12 cellular contexts compared by ENCODE assay signal in genomic region chr2:172437419-172438063, GRCh38. TPM values are rescaled to one million over a fixed set of nuclear protein-coding genes. Genes with fewer than 3 reads are reported as not detected.
A peak's percentile ranks its signal among the peaks of the same experiment; 100 is the strongest.
DNase-seq lines count a peak whose midpoint lies in the region; ATAC-seq, FAIRE-seq and TF ChIP-seq lines count a peak whose summit lies in the region.
"Had no signal": no experiment of that assay in that cellular context is flagged by ENCODE, and none has a peak within 500 bp of the region (broad histone marks: within the 10 kb centered on the region; RNA-seq: fewer than 3 reads in every experiment).

No MANE protein-coding gene starts in this region.

- no peak overlapping the region for H3K27ac Mint-ChIP-seq in activated CD4-positive, alpha-beta T cell treated with anti-CD3 and anti-CD28 coated beads for 36 hours
- H3K27ac Mint-ChIP-seq: progenitor cell of endocrine pancreas; T-helper 1 cell treated with Interleukin-12 subunit alpha and Interleukin-12 subunit beta and Interleukin-4 antibody, amounts not matched to agents 30 μg/mL and 1 μg/mL, for 36 hours; type B pancreatic cell had no signal

- no peak overlapping the region for H3K4me3 Mint-ChIP-seq in activated CD4-positive, alpha-beta T cell treated with anti-CD3 and anti-CD28 coated beads for 36 hours
- H3K4me3 Mint-ChIP-seq: T-helper 1 cell treated with Interleukin-12 subunit alpha and Interleukin-12 subunit beta and Interleukin-4 antibody, amounts not matched to agents 30 μg/mL and 1 μg/mL, for 36 hours; type B pancreatic cell had no signal

- TF ChIP-seq CTCF in brain microvascular endothelial cell (IDR thresholded peaks at IDR 0.05; ENCODE audit: low read depth, low read length, missing control alignments) (no peak), pancreas (IDR thresholded peaks at IDR 0.05) (no peak)

- H3K27me3 Mint-ChIP-seq in activated CD4-positive, alpha-beta T cell treated with anti-CD3 and anti-CD28 coated beads for 36 hours, result no peaks in the 10 kb centered on the region
- H3K27me3 Mint-ChIP-seq: progenitor cell of endocrine pancreas, type B pancreatic cell had no signal

- peaks cover 49% of the 10 kb centered on the region for H3K4me1 Mint-ChIP-seq in activated CD4-positive, alpha-beta T cell treated with anti-CD3 and anti-CD28 coated beads for 36 hours

- FAIRE-seq in small intestine (lab: Jason Lieb, UNC) (no peak), pancreas (lab: Jason Lieb, UNC) (no peak)
- FAIRE-seq: A204.1 had no signal

- in situ Hi-C loops in brain microvascular endothelial cell (cut with HindIII; ENCODE audit: low pct_ligation_motif_present, low sequenced_read_pairs), result loop anchor here (25.0 kb wide), 1 partner anchor 250 kb away; no protein-coding TSS in a partner anchor

- H3K36me3 ChIP-seq in small intestine (ENCODE audit: control insufficient read depth in 2 of 2, insufficient read depth in 2 of 2, low read length in 2 of 2) (no peaks in the 10 kb centered on the region), brain microvascular endothelial cell (replicated peaks) (no peaks in the 10 kb centered on the region), pancreas (no peaks in the 10 kb centered on the region)

- POLR2A ChIA-PET in activated CD4-positive, alpha-beta T cell treated with anti-CD3 and anti-CD28 coated beads for 36 hours (lab: Charles Lee), result interaction anchor here (0.8 to 1.2 kb wide), 3 partner anchors 10 to 24 kb away, joined by 3 read pairs; partner anchors contain the start of gene ITGA6

- H3K4me1 ChIP-seq in small intestine (ENCODE audit: control insufficient read depth in 2 of 2, insufficient read depth in 1 of 2, low read depth in 1 of 2, low read length in 1 of 2) (peaks cover 37 to 52% of the 10 kb centered on the region in 2 donors), pancreas (peaks cover 32 to 89% (median 48%) of the 10 kb centered on the region in 3 donors)

- CTCF ChIA-PET in activated CD4-positive, alpha-beta T cell treated with anti-CD3 and anti-CD28 coated beads for 36 hours (lab: Charles Lee), result interaction anchor here (0.8 to 23.1 kb wide), 5 partner anchors 8 to 259 kb away, joined by 3 to 405 read pairs (median 3); partner anchors contain the start of gene ITGA6

- H3K27ac ChIP-seq in small intestine (ENCODE audit: low read depth in 1 of 2, low read length in 1 of 2) (peak overlapping the region; percentile 63 to 80), brain microvascular endothelial cell (no peak overlapping the region), pancreas (no peak overlapping the region)

- intact Hi-C loops in activated CD4-positive, alpha-beta T cell treated with anti-CD3 and anti-CD28 coated beads for 36 hours (cut with DNase I, micrococcal nuclease), result loop anchor here (1.0 to 10.0 kb wide), 4 partner anchors 9 to 1003 kb away; partner anchors contain the start of genes DCAF17 (in 1 of the 2) and METTL8 (in 1 of the 2)
- intact Hi-C loops in pancreas (cut with DNase I), result no loop called here

- H3K27me3 ChIP-seq in small intestine (ENCODE audit: control insufficient read depth in 2 of 2, insufficient read depth in 2 of 2, low read length in 2 of 2), result no peaks in the 10 kb centered on the region
- H3K27me3 ChIP-seq in brain microvascular endothelial cell (replicated peaks), result no peaks in the 10 kb centered on the region
- no peaks in the 10 kb centered on the region for H3K27me3 ChIP-seq in pancreas

- peak; percentile 48 for ATAC-seq in activated CD4-positive, alpha-beta T cell treated with anti-CD3 and anti-CD28 coated beads for 36 hours
- ATAC-seq in HG03139 (IDR thresholded peaks at IDR 0.05; ENCODE audit: unreplicated experiment), result peak; percentile 69
- no peak for ATAC-seq in pancreas

- peaks cover 2% of the 10 kb centered on the region for H3K36me3 Mint-ChIP-seq in activated CD4-positive, alpha-beta T cell treated with anti-CD3 and anti-CD28 coated beads for 36 hours (ENCODE audit: low read depth)
- H3K36me3 Mint-ChIP-seq: type B pancreatic cell had no signal

- 34 to 47% (median 38%) methylated on average over 2 of the region's 2 CpGs for WGBS in small intestine, 3 donors
- 82 to 83% methylated on average over 2 of the region's 2 CpGs for WGBS in pancreas, 2 donors

- H3K9me3 ChIP-seq in small intestine (ENCODE audit: control insufficient read depth, low read depth), result no peaks in the 10 kb centered on the region
- H3K9me3 ChIP-seq in pancreas, result no peaks in the 10 kb centered on the region

- no peak overlapping the region for H3K4me3 ChIP-seq in small intestine (ENCODE audit: low read depth in 1 of 2, low read length in 2 of 2)
- no peak overlapping the region for H3K4me3 ChIP-seq in brain microvascular endothelial cell (ENCODE audit: low read depth, low read length)
- no peak overlapping the region for H3K4me3 ChIP-seq in pancreas

- no peaks in the 10 kb centered on the region for H3K9me3 Mint-ChIP-seq in activated CD4-positive, alpha-beta T cell treated with anti-CD3 and anti-CD28 coated beads for 36 hours (ENCODE audit: low read depth)
- H3K9me3 Mint-ChIP-seq: T-helper 1 cell treated with Interleukin-12 subunit alpha and Interleukin-12 subunit beta and Interleukin-4 antibody, amounts not matched to agents 30 μg/mL and 1 μg/mL, for 36 hours had no signal

- peak; percentile 57 for DNase-seq in activated CD4-positive, alpha-beta T cell treated with anti-CD3 and anti-CD28 coated beads for 36 hours
- DNase-seq in activated CD4-positive, alpha-beta T cell treated with anti-CD3 and anti-CD28 coated beads, Interleukin-2, amount 50 U/mL, for 4 hours, result no peak
- peak; percentile 22 to 44 for DNase-seq in activated CD4-positive, alpha-beta T cell treated with anti-CD3 and anti-CD28 coated beads, Interleukin-2, amount 50 U/mL, for 48 hours
- DNase-seq in small intestine (peak; percentile 5), NCI-H2081 (lab: John Stamatoyannopoulos, UW) (no peak), brain microvascular endothelial cell (no peak), pancreas (no peak)

RNA-seq across cellular contexts. Expression of gene ITGA6, which starts 10.2 kb away (rescaled TPM):
- total RNA-seq in activated CD4-positive, alpha-beta T cell treated with anti-CD3 and anti-CD28 coated beads for 36 hours, result 1 to 10 TPM; 7.8 to 7.9 TPM
- 10 to 100 TPM; 33.2 to 81.0 (median 37.1) TPM for polyA plus RNA-seq in small intestine
- 10 to 100 TPM; 50.7 to 92.7 (median 58.3) TPM for total RNA-seq in pancreas
- 10 to 100 TPM; 14.7 to 23.8 TPM for polyA plus RNA-seq in pancreas

Comparison
In these comparisons a context has a peak if more than half of its experiments do, and no peak if none do; other contexts are left out.
1. DNase-seq: peak in activated CD4-positive, alpha-beta T cell treated with anti-CD3 and anti-CD28 coated beads for 36 hours (single experiment), activated CD4-positive, alpha-beta T cell treated with anti-CD3 and anti-CD28 coated beads, Interleukin-2, amount 50 U/mL, for 48 hours (2 of 2) and small intestine (single experiment); none in activated CD4-positive, alpha-beta T cell treated with anti-CD3 and anti-CD28 coated beads, Interleukin-2, amount 50 U/mL, for 4 hours (0 of 2), NCI-H2081 (0 of 2), brain microvascular endothelial cell (single experiment) and pancreas (0 of 6).
2. ATAC-seq: peak in activated CD4-positive, alpha-beta T cell treated with anti-CD3 and anti-CD28 coated beads for 36 hours (single experiment) and HG03139 (single experiment); none in pancreas (0 of 4).
3. H3K27ac ChIP-seq: peak in small intestine (2 of 2); none in brain microvascular endothelial cell (single experiment) and pancreas (0 of 4).
4. RNA of gene ITGA6, which starts 10.2 kb away (total RNA-seq): 50.7 to 92.7 TPM in pancreas; 7.8 to 7.9 TPM in activated CD4-positive, alpha-beta T cell treated with anti-CD3 and anti-CD28 coated beads for 36 hours; every median in the first group is over 4 times any median in the second.
5. intact Hi-C loops: an anchor here in activated CD4-positive, alpha-beta T cell treated with anti-CD3 and anti-CD28 coated beads for 36 hours (1.0 to 10.0 kb wide); none called in pancreas.